ENCODE assay signal across 28 cellular contexts in genomic region chr4:168755643-168756482, GRCh38.
DNase-seq lines count a peak whose midpoint lies in the region; FAIRE-seq and TF ChIP-seq lines count a peak whose summit lies in the region.
"Had no signal": no experiment of that assay in that cellular context is flagged by ENCODE, and none has a peak within 500 bp of the region (broad histone marks: within the 10 kb centered on the region; RNA-seq: fewer than 3 reads in every experiment).

No MANE protein-coding gene starts in this region.

- H2AFZ ChIP-seq in GM23248, result no peak overlapping the region
- H2AFZ ChIP-seq: PC-9 had no signal

- H3K9me3 ChIP-seq in GM23248 (ENCODE audit: low read depth) (no peaks in the 10 kb centered on the region), spleen (no peaks in the 10 kb centered on the region)
- H3K9me3 ChIP-seq: heart left ventricle, mucosa of descending colon, sigmoid colon, SJSA1 had no signal

- no peaks in the 10 kb centered on the region for H3K9me3 Mint-ChIP-seq in osteocyte (ENCODE audit: unreplicated experiment)
- H3K9me3 Mint-ChIP-seq: activated CD4-positive, alpha-beta T cell treated with anti-CD3 and anti-CD28 coated beads, Interleukin-2, amount 10 ng/mL, durations not matched to agents 7 days and 5 days; activated naive CD4-positive, alpha-beta T cell treated with anti-CD3 and anti-CD28 coated beads, Interleukin-2, amount 50 U/mL, for 72 hours had no signal

- WGBS in GM23248 (ENCODE audit: low coverage in 1 of 2, low lambda C conversion rate in 2 of 2, missing lambda C conversion rate in 2 of 2), 2 experiments, result 64 to 70% methylated on average over 8 of the region's 8 CpGs
- 73 to 86% (median 80%) methylated on average over 8 of the region's 8 CpGs for WGBS in spleen, 5 donors

- no peak for TF ChIP-seq POLR2A in spleen (IDR thresholded peaks at IDR 0.05)

- H3K4me1 Mint-ChIP-seq in osteocyte (ENCODE audit: unreplicated experiment), result peaks cover 66% of the 10 kb centered on the region
- H3K4me1 Mint-ChIP-seq: neural crest cell had no signal

- no peak for TF ChIP-seq CTCF in epithelial cell of esophagus (IDR thresholded peaks at IDR 0.05; ENCODE audit: insufficient read depth, low read depth, low read length, missing control alignments)
- TF ChIP-seq CTCF in osteocyte (IDR thresholded peaks at IDR 0.05), result no peak
- TF ChIP-seq CTCF in spleen (IDR thresholded peaks at IDR 0.05 in 8 of 11, conservative IDR thresholded peaks at IDR 0.05 in 3 of 11), result no peak

- H3K27me3 Mint-ChIP-seq in osteocyte (ENCODE audit: unreplicated experiment), result no peaks in the 10 kb centered on the region

- H3K4me3 Mint-ChIP-seq in osteocyte (ENCODE audit: unreplicated experiment), result no peak overlapping the region
- H3K4me3 Mint-ChIP-seq: activated CD4-positive, alpha-beta T cell treated with anti-CD3 and anti-CD28 coated beads, Interleukin-2, amount 10 ng/mL, durations not matched to agents 7 days and 5 days; CD4-positive, alpha-beta memory T cell; endodermal cell; neural crest cell had no signal

- peak overlapping the region; percentile 30 for H3K27ac ChIP-seq in GM23248
- H3K27ac ChIP-seq in spleen, result peak overlapping the region in 4 of 8 donors; percentile 6 to 30 (median 14)
- H3K27ac ChIP-seq: coronary artery, heart left ventricle, PC-9, sigmoid colon, SJSA1, VCaP had no signal

- intact Hi-C loops in spleen (cut with DNase I; ENCODE audit: low total_unique reads), result no loop called here

- H3K36me3 Mint-ChIP-seq in osteocyte (ENCODE audit: unreplicated experiment), result peaks cover 38% of the 10 kb centered on the region
- H3K36me3 Mint-ChIP-seq: activated naive CD4-positive, alpha-beta T cell treated with anti-CD3 and anti-CD28 coated beads, Interleukin-2, amount 50 U/mL, for 72 hours; CD4-positive, alpha-beta memory T cell had no signal

- H3K4me1 ChIP-seq in GM23248 (ENCODE audit: insufficient read depth) (peaks cover 37% of the 10 kb centered on the region), spleen (no peaks in the 10 kb centered on the region)

- H3K27me3 ChIP-seq in GM23248 (replicated peaks; ENCODE audit: insufficient read depth) (no peaks in the 10 kb centered on the region), spleen (replicated peaks in 1 of 7) (no peaks in the 10 kb centered on the region)
- H3K27me3 ChIP-seq: heart left ventricle, sigmoid colon, SJSA1 had no signal

- H3K27ac Mint-ChIP-seq in osteocyte (ENCODE audit: unreplicated experiment), result peak overlapping the region; percentile 93
- H3K27ac Mint-ChIP-seq: activated CD4-positive, alpha-beta T cell treated with anti-CD3 and anti-CD28 coated beads, Interleukin-2, amount 10 ng/mL, durations not matched to agents 7 days and 5 days; activated naive CD4-positive, alpha-beta T cell treated with anti-CD3 and anti-CD28 coated beads, Interleukin-2, amount 50 U/mL, for 72 hours; CD4-positive, alpha-beta memory T cell; endodermal cell had no signal

- H3K4me2 ChIP-seq in GM23248 (ENCODE audit: unreplicated experiment), result peak overlapping the region; percentile 31
- H3K4me2 ChIP-seq: PC-9 had no signal

- in situ Hi-C loops in GM23248 (cut with MboI), result no loop called here

- peaks cover 17% of the 10 kb centered on the region for H3F3A ChIP-seq in GM23248 (ENCODE audit: insufficient read depth)

- H3K9ac ChIP-seq in GM23248, result no peak overlapping the region

- FAIRE-seq in RCC 7860 (lab: Jason Lieb, UNC), result peak; percentile 70
- FAIRE-seq: K562, urothelium cell line had no signal

- no peaks in the 10 kb centered on the region for H3K9me2 ChIP-seq in GM23248 (ENCODE audit: insufficient read depth)

- H3K79me2 ChIP-seq in GM23248 (ENCODE audit: insufficient read depth), result no peaks in the 10 kb centered on the region

- DNase-seq in GM23248 (peak; percentile 69), RCC 7860 (ENCODE audit: low spot score) (peak; percentile 47), epithelial cell of esophagus (ENCODE audit: low read depth) (peak; percentile 51), osteocyte (ENCODE audit: extremely low spot score, unreplicated experiment) (no peak), mesenteric fat pad (ENCODE audit: low spot score) (no peak), spleen (no peak), RPMI8226 (no peak)
- DNase-seq in stimulated activated CD4-positive, alpha-beta T cell treated with anti-CD3 and anti-CD28 coated beads, Interleukin-15, amount 100 ng/mL, for 24 hours, result no peak
- DNase-seq: activated CD4-positive, alpha-beta T cell treated with anti-CD3 and anti-CD28 coated beads, Interleukin-2, amount 10 ng/mL, durations not matched to agents 7 days and 5 days; CD4-positive, alpha-beta memory T cell; DMS153; endodermal cell; GF-D8; H7; heart left ventricle; mucosa of descending colon; NCI-H187; NCI-H226; PC-9; sigmoid colon; stimulated activated CD4-positive, alpha-beta T cell treated with anti-CD3 and anti-CD28 coated beads, Interleukin-1b, Interleukin-23, amount 100 ng/mL, for 48 hours had no signal

- H3K4me3 ChIP-seq in GM23248 (no peak overlapping the region), epithelial cell of esophagus (ENCODE audit: low read length) (no peak overlapping the region), spleen (no peak overlapping the region)
- H3K4me3 ChIP-seq: coronary artery, heart left ventricle, K562, mucosa of descending colon, PC-9, sigmoid colon, SJSA1 had no signal

- H3K36me3 ChIP-seq in GM23248 (ENCODE audit: low read depth) (no peaks in the 10 kb centered on the region), spleen (no peaks in the 10 kb centered on the region)
- H3K36me3 ChIP-seq: heart left ventricle, sigmoid colon had no signal

- no peaks in the 10 kb centered on the region for H4K20me1 ChIP-seq in GM23248 (ENCODE audit: insufficient read depth)

Comparison
In these comparisons a context has a peak if more than half of its experiments do, and no peak if none do; other contexts are left out.
1. DNase-seq: peak in GM23248 (single experiment), RCC 7860 (single experiment) and epithelial cell of esophagus (single experiment); none in osteocyte (single experiment), mesenteric fat pad (single experiment), stimulated activated CD4-positive, alpha-beta T cell treated with anti-CD3 and anti-CD28 coated beads, Interleukin-15, amount 100 ng/mL, for 24 hours (single experiment), spleen (single experiment) and RPMI8226 (single experiment).